Comparison of ENCODE assay signal across 18 cellular contexts in the genomic region with DNA sequence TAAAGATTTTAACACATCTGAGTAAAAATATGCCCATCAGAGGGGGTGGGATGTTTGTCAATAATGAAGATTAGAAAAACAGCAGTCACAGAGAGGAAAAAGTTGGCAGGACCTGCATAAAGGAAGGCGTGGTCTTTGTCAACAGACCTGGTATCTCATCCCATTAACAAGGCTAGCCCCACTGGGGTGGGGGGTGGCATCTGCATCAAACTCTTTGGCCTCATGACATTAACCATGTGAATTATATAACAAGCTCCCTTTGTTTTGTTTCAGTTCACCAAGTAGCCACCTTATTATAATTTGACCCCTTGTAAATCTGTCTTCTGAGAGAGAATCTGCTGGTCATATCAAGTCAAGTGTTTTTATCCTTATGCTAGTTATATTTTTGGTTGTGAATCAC. TPM values are rescaled to one million over a fixed set of nuclear protein-coding genes. Genes with fewer than 3 reads are reported as not detected.
DNase-seq lines count a peak whose midpoint lies in the region; ATAC-seq and TF ChIP-seq lines count a peak whose summit lies in the region.
"Had no signal": no experiment of that assay in that cellular context is flagged by ENCODE, and none has a peak within 500 bp of the region (broad histone marks: within the 10 kb centered on the region; RNA-seq: fewer than 3 reads in every experiment).

No MANE protein-coding gene starts in this region.

- no peak overlapping the region for H3K4me3 Mint-ChIP-seq in activated naive CD8-positive, alpha-beta T cell
- no peak overlapping the region for H3K4me3 Mint-ChIP-seq in activated naive CD8-positive, alpha-beta T cell treated with anti-CD3 and anti-CD28 coated beads, Interleukin-2, amount 50 U/mL, for 24 hours
- no peak overlapping the region for H3K4me3 Mint-ChIP-seq in osteocyte (ENCODE audit: unreplicated experiment)
- H3K4me3 Mint-ChIP-seq: activated T-helper 1 cell treated with anti-CD3 and anti-CD28 coated beads, Interleukin-12 subunit alpha, Interleukin-12 subunit beta, Interleukin-2, Interleukin-4 antibody, amounts not matched to agents 30 ng/mL and 10 ng/mL and 1 ng/mL, durations not matched to agents 14 hours and 24 hours and 36 hours; GM23338 had no signal

- no peak for ATAC-seq in activated naive CD8-positive, alpha-beta T cell treated with anti-CD3 and anti-CD28 coated beads, Interleukin-2, amount 50 U/mL, for 24 hours
- ATAC-seq in HG03520 (IDR thresholded peaks at IDR 0.05; ENCODE audit: unreplicated experiment) (no peak), left ventricle myocardium superior (no peak)
- ATAC-seq: activated CD4-positive, CD25-positive, alpha-beta regulatory T cell treated with anti-CD3 and anti-CD28 coated beads, Interleukin-2, amount 50 U/mL, for 24 hours; GM23338; lower lobe of right lung; sciatic nerve had no signal

- no peak for DNase-seq in activated naive CD8-positive, alpha-beta T cell treated with anti-CD3 and anti-CD28 coated beads, Interleukin-2, amount 50 U/mL, for 24 hours
- DNase-seq in NCI-H748 treated with DMSO at 0.1 percent for 48 hours (lab: John Stamatoyannopoulos, UW), result peak; percentile 98
- DNase-seq in medulla oblongata (ENCODE audit: extremely low spot score), result peak; percentile 45
- DNase-seq in left ventricle myocardium superior, result no peak
- no peak for DNase-seq in osteocyte (ENCODE audit: extremely low spot score, unreplicated experiment)
- DNase-seq: foreskin fibroblast, lower lobe of right lung, NCI-H1930, ovary, RPMI8226, SK-N-SH, T1000 had no signal

- no peaks in the 10 kb centered on the region for H3K27me3 Mint-ChIP-seq in activated naive CD8-positive, alpha-beta T cell
- no peaks in the 10 kb centered on the region for H3K27me3 Mint-ChIP-seq in activated naive CD8-positive, alpha-beta T cell treated with anti-CD3 and anti-CD28 coated beads, Interleukin-2, amount 50 U/mL, for 24 hours
- H3K27me3 Mint-ChIP-seq in osteocyte (ENCODE audit: unreplicated experiment), result no peaks in the 10 kb centered on the region

- H3K9me3 Mint-ChIP-seq in activated naive CD8-positive, alpha-beta T cell (ENCODE audit: low read depth), result no peaks in the 10 kb centered on the region
- H3K9me3 Mint-ChIP-seq in activated naive CD8-positive, alpha-beta T cell treated with anti-CD3 and anti-CD28 coated beads, Interleukin-2, amount 50 U/mL, for 24 hours, result no peaks in the 10 kb centered on the region
- H3K9me3 Mint-ChIP-seq in osteocyte (ENCODE audit: unreplicated experiment), result no peaks in the 10 kb centered on the region
- H3K9me3 Mint-ChIP-seq: activated T-helper 1 cell treated with anti-CD3 and anti-CD28 coated beads, Interleukin-12 subunit alpha, Interleukin-12 subunit beta, Interleukin-2, Interleukin-4 antibody, amounts not matched to agents 30 ng/mL and 10 ng/mL and 1 ng/mL, durations not matched to agents 14 hours and 24 hours and 36 hours; GM23338 had no signal

- intact Hi-C loops in left ventricle myocardium superior (cut with micrococcal nuclease), result loop anchor here (10.0 kb wide), 1 partner anchor 121 kb away; no protein-coding TSS in a partner anchor

- H3K36me3 Mint-ChIP-seq in activated naive CD8-positive, alpha-beta T cell, result peaks cover 6% of the 10 kb centered on the region
- peaks cover 21% of the 10 kb centered on the region for H3K36me3 Mint-ChIP-seq in activated naive CD8-positive, alpha-beta T cell treated with anti-CD3 and anti-CD28 coated beads, Interleukin-2, amount 50 U/mL, for 24 hours (ENCODE audit: low read depth)
- peaks cover 8% of the 10 kb centered on the region for H3K36me3 Mint-ChIP-seq in osteocyte (ENCODE audit: unreplicated experiment)

- peaks cover 27% of the 10 kb centered on the region for H3K4me1 Mint-ChIP-seq in activated naive CD8-positive, alpha-beta T cell (ENCODE audit: low read depth)
- peaks cover 15% of the 10 kb centered on the region for H3K4me1 Mint-ChIP-seq in activated naive CD8-positive, alpha-beta T cell treated with anti-CD3 and anti-CD28 coated beads, Interleukin-2, amount 50 U/mL, for 24 hours
- H3K4me1 Mint-ChIP-seq in osteocyte (ENCODE audit: unreplicated experiment), result peaks cover 5% of the 10 kb centered on the region

- TF ChIP-seq CTCF in osteocyte (IDR thresholded peaks at IDR 0.05), result no peak

- H3K27ac Mint-ChIP-seq in activated naive CD8-positive, alpha-beta T cell, result peak overlapping the region; percentile 89
- no peak overlapping the region for H3K27ac Mint-ChIP-seq in activated naive CD8-positive, alpha-beta T cell treated with anti-CD3 and anti-CD28 coated beads, Interleukin-2, amount 50 U/mL, for 24 hours
- H3K27ac Mint-ChIP-seq in osteocyte (ENCODE audit: unreplicated experiment), result no peak overlapping the region
- H3K27ac Mint-ChIP-seq: activated T-helper 1 cell treated with anti-CD3 and anti-CD28 coated beads, Interleukin-12 subunit alpha, Interleukin-12 subunit beta, Interleukin-2, Interleukin-4 antibody, amounts not matched to agents 30 ng/mL and 10 ng/mL and 1 ng/mL, durations not matched to agents 14 hours and 24 hours and 36 hours; GM23338 had no signal

RNA-seq across cellular contexts. Expression of gene NEMP2, which starts 28.8 kb away (rescaled TPM):
- total RNA-seq in left ventricle myocardium superior (2.8 TPM), osteocyte (11.7 and 11.9 TPM in 2 replicates)

Comparison
In these comparisons a context has a peak if more than half of its experiments do, and no peak if none do; other contexts are left out.
1. DNase-seq: peak in NCI-H748 treated with DMSO at 0.1 percent for 48 hours (single experiment) and medulla oblongata (single experiment); none in activated naive CD8-positive, alpha-beta T cell treated with anti-CD3 and anti-CD28 coated beads, Interleukin-2, amount 50 U/mL, for 24 hours (single experiment), left ventricle myocardium superior (single experiment) and osteocyte (single experiment).